In genomic region chr18:76351961-76352581, GRCh38 we compare ENCODE assay signal across 9 cellular contexts.
DNase-seq lines count a peak whose midpoint lies in the region; ATAC-seq, FAIRE-seq and TF ChIP-seq lines count a peak whose summit lies in the region.
"Had no signal": no experiment of that assay in that cellular context is flagged by ENCODE, and none has a peak within 500 bp of the region (broad histone marks: within the 10 kb centered on the region; RNA-seq: fewer than 3 reads in every experiment).

No MANE protein-coding gene starts in this region.

- no peaks in the 10 kb centered on the region for H3K9me2 ChIP-seq in Karpas-422 (replicated peaks; ENCODE audit: insufficient read depth, low read length)

- no peaks in the 10 kb centered on the region for H3K27me3 ChIP-seq in Karpas-422 (ENCODE audit: low read length)

- H4K20me1 ChIP-seq in Karpas-422 (ENCODE audit: insufficient read depth, low read depth, low read length) = peaks cover 9% of the 10 kb centered on the region; the same call in 1 of the 2 replicates

- CTCF ChIA-PET in T-cell (lab: Charles Lee) = no interaction called here

- in situ Hi-C loops in ACHN (cut with HindIII; ENCODE audit: low pct_ligation_motif_present, low pct_unique_long_range_greater_than_20kb, low sequenced_read_pairs) = no loop called here

- POLR2A ChIA-PET in T-cell (lab: Charles Lee) = no interaction called here

- DNase-seq in ACHN (peak; percentile 70), MV-4-11 (lab: John Stamatoyannopoulos, UW) (peak; percentile 21), amniotic epithelial cell (ENCODE audit: low read depth) (peak; percentile 99), left colon (peak; percentile 48 to 83), T-cell (no peak), GM12891 (ENCODE audit: insufficient read length, low spot score) (no peak), Karpas-422 (no peak)
- no peak for DNase-seq in activated T-helper 2 cell treated with anti-CD3 and anti-CD28 coated beads, Interferon-gamma antibody, Interleukin-2, Interleukin-4, amounts not matched to agents 10 μg/mL and 5 μg/mL and 100 μg/mL, durations not matched to agents 14 hours and 24 hours and 36 hours (ENCODE audit: low spot score)

- no peaks in the 10 kb centered on the region for H3K9me3 Mint-ChIP-seq in T-cell
- H3K9me3 Mint-ChIP-seq in activated T-helper 2 cell treated with anti-CD3 and anti-CD28 coated beads, Interferon-gamma antibody, Interleukin-2, Interleukin-4, amounts not matched to agents 10 μg/mL and 5 μg/mL and 100 μg/mL, durations not matched to agents 14 hours and 24 hours and 36 hours = no peaks in the 10 kb centered on the region

- no peak overlapping the region for H3K27ac Mint-ChIP-seq in T-cell
- H3K27ac Mint-ChIP-seq in activated T-helper 2 cell treated with anti-CD3 and anti-CD28 coated beads, Interferon-gamma antibody, Interleukin-2, Interleukin-4, amounts not matched to agents 10 μg/mL and 5 μg/mL and 100 μg/mL, durations not matched to agents 14 hours and 24 hours and 36 hours = no peak overlapping the region
- H3K27ac Mint-ChIP-seq: stimulated activated naive CD8-positive, alpha-beta T cell treated with anti-CD3 and anti-CD28 coated beads, Interleukin-15, Interleukin-2, amounts not matched to agents 100 ng/mL and 50 ng/mL, for 24 hours had no signal

- H3K9me3 ChIP-seq in Karpas-422 (ENCODE audit: low read length) = no peaks in the 10 kb centered on the region

- H3K4me1 ChIP-seq in Karpas-422 (ENCODE audit: low read length) = peaks cover 15% of the 10 kb centered on the region

- no peak overlapping the region for H3K27ac ChIP-seq in Karpas-422 (ENCODE audit: low read length)

- H3K27me3 Mint-ChIP-seq in T-cell = peaks cover 2 to 8% of the 10 kb centered on the region in 2 donors
- peaks cover 3% of the 10 kb centered on the region for H3K27me3 Mint-ChIP-seq in activated T-helper 2 cell treated with anti-CD3 and anti-CD28 coated beads, Interferon-gamma antibody, Interleukin-2, Interleukin-4, amounts not matched to agents 10 μg/mL and 5 μg/mL and 100 μg/mL, durations not matched to agents 14 hours and 24 hours and 36 hours (ENCODE audit: low read depth)

- FAIRE-seq in GM12891 (lab: Jason Lieb, UNC) = no peak

- no peak overlapping the region for H3K4me3 ChIP-seq in Karpas-422 (ENCODE audit: low read length)

- no peak overlapping the region for H2AFZ ChIP-seq in Karpas-422 (ENCODE audit: low read length)

- no peaks in the 10 kb centered on the region for H3K79me2 ChIP-seq in Karpas-422 (ENCODE audit: low read length)

- H3K4me3 Mint-ChIP-seq in T-cell = no peak overlapping the region
- H3K4me3 Mint-ChIP-seq in activated T-helper 2 cell treated with anti-CD3 and anti-CD28 coated beads, Interferon-gamma antibody, Interleukin-2, Interleukin-4, amounts not matched to agents 10 μg/mL and 5 μg/mL and 100 μg/mL, durations not matched to agents 14 hours and 24 hours and 36 hours (ENCODE audit: low read depth) = no peak overlapping the region
- H3K4me3 Mint-ChIP-seq: stimulated activated naive CD8-positive, alpha-beta T cell treated with anti-CD3 and anti-CD28 coated beads, Interleukin-15, Interleukin-2, amounts not matched to agents 100 ng/mL and 50 ng/mL, for 24 hours had no signal

- TF ChIP-seq POLR2A in GM12891 (IDR thresholded peaks at IDR 0.05; ENCODE audit: low read depth, low read length) = no peak

- peaks cover 4 to 9% (median 8%) of the 10 kb centered on the region in 3 donors for H3K4me1 Mint-ChIP-seq in T-cell
- H3K4me1 Mint-ChIP-seq in activated T-helper 2 cell treated with anti-CD3 and anti-CD28 coated beads, Interferon-gamma antibody, Interleukin-2, Interleukin-4, amounts not matched to agents 10 μg/mL and 5 μg/mL and 100 μg/mL, durations not matched to agents 14 hours and 24 hours and 36 hours (ENCODE audit: low read depth) = peaks cover 6% of the 10 kb centered on the region

- peak; percentile 67 for ATAC-seq in left colon
- ATAC-seq in T-cell (replicated peaks in 1 of 4) = no peak

- no peak overlapping the region for H3K4me2 ChIP-seq in Karpas-422 (ENCODE audit: low read depth, low read length, poor library complexity, severe bottlenecking)

- H3K36me3 Mint-ChIP-seq in T-cell = peaks cover 5% of the 10 kb centered on the region
- H3K36me3 Mint-ChIP-seq in activated T-helper 2 cell treated with anti-CD3 and anti-CD28 coated beads, Interferon-gamma antibody, Interleukin-2, Interleukin-4, amounts not matched to agents 10 μg/mL and 5 μg/mL and 100 μg/mL, durations not matched to agents 14 hours and 24 hours and 36 hours (ENCODE audit: low read depth) = no peaks in the 10 kb centered on the region

- H3K36me3 ChIP-seq in Karpas-422 (ENCODE audit: insufficient read depth, low read length) = peaks cover 22% of the 10 kb centered on the region

- intact Hi-C loops in left colon (cut with DNase I, micrococcal nuclease) = loop anchor here in 1 of 2 donors (10.0 kb wide), 1 partner anchor 1117 kb away; no protein-coding TSS in a partner anchor
- intact Hi-C loops in activated T-helper 2 cell treated with anti-CD3 and anti-CD28 coated beads, Interferon-gamma antibody, Interleukin-2, Interleukin-4, amounts not matched to agents 10 μg/mL and 5 μg/mL and 100 μg/mL, durations not matched to agents 14 hours and 24 hours and 36 hours (cut with micrococcal nuclease) = no loop called here

- H3K9ac ChIP-seq in Karpas-422 (ENCODE audit: low read length) = no peak overlapping the region

TF ChIP-seq in GM12891, 5 proteins besides CTCF, POLR2A, EP300 and RAD21:
- TF ChIP-seq POLR2AphosphoS5 (IDR thresholded peaks at IDR 0.05; ENCODE audit: low read depth, low read length) (no peak), POU2F2 (IDR thresholded peaks at IDR 0.05; ENCODE audit: low read depth, low read length) (no peak), PAX5 (IDR thresholded peaks at IDR 0.05; ENCODE audit: insufficient read depth, low read length, severe bottlenecking) (no peak), SPI1 (IDR thresholded peaks at IDR 0.05; ENCODE audit: low read depth, low read length) (no peak), TAF1 (IDR thresholded peaks at IDR 0.05; ENCODE audit: low read depth, low read length) (no peak)

Comparison
In these comparisons a context has a peak if more than half of its experiments do, and no peak if none do; other contexts are left out.
1. DNase-seq: peak in ACHN (single experiment), MV-4-11 (single experiment), amniotic epithelial cell (single experiment) and left colon (2 of 2); none in T-cell (0 of 34), GM12891 (single experiment), activated T-helper 2 cell treated with anti-CD3 and anti-CD28 coated beads, Interferon-gamma antibody, Interleukin-2, Interleukin-4, amounts not matched to agents 10 μg/mL and 5 μg/mL and 100 μg/mL, durations not matched to agents 14 hours and 24 hours and 36 hours (single experiment) and Karpas-422 (single experiment).